ENCODE assay signal across 4 cellular contexts in the genomic region with DNA sequence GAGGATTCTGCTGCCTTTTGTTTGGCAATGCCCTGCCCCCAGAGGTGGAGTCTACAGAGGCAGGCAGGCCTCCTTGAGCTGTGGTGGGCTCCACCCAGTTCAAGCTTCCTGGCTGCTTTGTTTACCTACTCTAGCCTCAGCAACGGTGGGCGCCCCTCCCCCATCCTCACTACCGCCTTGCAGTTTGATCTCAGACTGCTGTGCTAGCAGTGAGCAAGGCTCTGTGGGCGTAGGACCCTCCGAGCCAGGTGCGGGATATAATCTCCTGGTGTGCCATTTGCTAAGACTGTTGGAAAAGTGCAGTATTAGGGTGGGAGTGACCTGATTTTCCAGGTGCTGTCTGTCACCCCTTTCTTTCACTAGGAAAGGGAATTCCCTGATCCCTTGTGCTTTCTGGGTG. TPM values are rescaled to one million over a fixed set of nuclear protein-coding genes. Genes with fewer than 3 reads are reported as not detected.
"Had no signal": no experiment of that assay in that cellular context is flagged by ENCODE, and none has a peak within 500 bp of the region (broad histone marks: within the 10 kb centered on the region; RNA-seq: fewer than 3 reads in every experiment).

No MANE protein-coding gene starts in this region.

RNA-seq across cellular contexts. Expression of gene DDC, which starts 11.2 kb away (rescaled TPM):
- total RNA-seq: HT1080, IMR-90, K562 had no signal
- polyA plus RNA-seq: IgD-negative memory B cell, IMR-90, K562 had no signal
